In the genomic region with DNA sequence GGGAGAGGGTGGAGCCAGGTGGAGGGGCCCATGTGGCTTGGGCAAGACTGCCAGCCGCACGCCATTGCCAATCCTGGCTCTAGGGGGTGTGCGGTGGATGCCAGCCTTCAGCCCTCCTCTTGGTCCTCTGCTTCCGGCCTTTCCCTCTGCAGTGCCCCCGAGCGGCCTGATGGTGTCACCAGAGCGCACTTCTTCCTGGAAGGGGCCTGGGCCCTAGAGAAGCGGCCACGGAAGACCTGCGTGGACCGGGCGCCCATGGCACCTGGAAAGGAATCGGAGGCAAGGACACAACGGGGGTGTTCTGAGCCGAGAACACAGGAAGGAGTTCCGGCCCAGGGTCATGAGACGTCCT, we compare ENCODE assay signal across 7 cellular contexts.
DNase-seq lines count a peak whose midpoint lies in the region; ATAC-seq, FAIRE-seq and TF ChIP-seq lines count a peak whose summit lies in the region.

No MANE protein-coding gene starts in this region.

- no peaks in the 10 kb centered on the region for H3K4me1 ChIP-seq in OCI-LY3 (ENCODE audit: low read length)
- peaks cover 4% of the 10 kb centered on the region for H3K4me1 ChIP-seq in iPS-18a (ENCODE audit: control insufficient read depth, low read depth, low read length)
- no peaks in the 10 kb centered on the region for H3K4me1 ChIP-seq in small intestine (ENCODE audit: control insufficient read depth in 2 of 2, insufficient read depth in 1 of 2, low read depth in 1 of 2, low read length in 1 of 2)

- H4K20me1 ChIP-seq in OCI-LY3 (ENCODE audit: insufficient read depth, low read length): no peaks in the 10 kb centered on the region

- ATAC-seq in GM21825 (IDR thresholded peaks at IDR 0.05; ENCODE audit: unreplicated experiment): peak; percentile 86

- H3K27ac ChIP-seq in OCI-LY3 (ENCODE audit: low read length) (no peak overlapping the region), iPS-18a (ENCODE audit: low read length) (no peak overlapping the region), small intestine (ENCODE audit: low read depth in 1 of 2, low read length in 1 of 2) (peak overlapping the region in 1 of 2 donors; percentile 4)

- no peaks in the 10 kb centered on the region for H3K36me3 ChIP-seq in OCI-LY3 (replicated peaks; ENCODE audit: low read depth, low read length)
- H3K36me3 ChIP-seq in iPS-18a (ENCODE audit: control insufficient read depth, low read depth, low read length): no peaks in the 10 kb centered on the region
- H3K36me3 ChIP-seq in small intestine (ENCODE audit: control insufficient read depth in 2 of 2, insufficient read depth in 2 of 2, low read length in 2 of 2): no peaks in the 10 kb centered on the region

- no peaks in the 10 kb centered on the region for H3K79me2 ChIP-seq in OCI-LY3 (ENCODE audit: low read length)

- peak overlapping the region; percentile 16; the same call in 1 of the 2 replicates for H3K4me2 ChIP-seq in OCI-LY3 (ENCODE audit: low read length)

- TF ChIP-seq CTCF in GM10266 (IDR thresholded peaks at IDR 0.05; ENCODE audit: control insufficient read depth, insufficient read depth, low read depth, missing control alignments): peak; percentile 65
- TF ChIP-seq CTCF in OCI-LY3 (IDR thresholded peaks at IDR 0.05; ENCODE audit: low read depth, low read length): peak; percentile 57

- peak overlapping the region; percentile 88 for H2AFZ ChIP-seq in OCI-LY3 (ENCODE audit: low read depth, low read length)

- peak; percentile 58 for DNase-seq in GM10266 (ENCODE audit: extremely low spot score)
- peak; percentile 71 for DNase-seq in HuH-7 (ENCODE audit: low spot score)
- peak; percentile 22 for DNase-seq in brain pericyte (ENCODE audit: low read depth, low spot score)
- DNase-seq in small intestine: peak; percentile 38

- no peak overlapping the region for H3K9ac ChIP-seq in OCI-LY3 (ENCODE audit: low read length)
- no peak overlapping the region for H3K9ac ChIP-seq in iPS-18a (ENCODE audit: low read length)

- no peak for FAIRE-seq in small intestine (lab: Jason Lieb, UNC)

- H3K27me3 ChIP-seq in OCI-LY3 (ENCODE audit: low read depth, low read length) (no peaks in the 10 kb centered on the region), iPS-18a (ENCODE audit: control insufficient read depth, insufficient read depth, low read length) (no peaks in the 10 kb centered on the region), small intestine (ENCODE audit: control insufficient read depth in 2 of 2, insufficient read depth in 2 of 2, low read length in 2 of 2) (no peaks in the 10 kb centered on the region)

- H3K4me3 ChIP-seq in OCI-LY3 (ENCODE audit: low read length) (no peak overlapping the region), iPS-18a (ENCODE audit: low read length) (peak overlapping the region; percentile 18), small intestine (ENCODE audit: low read depth in 1 of 2, low read length in 2 of 2) (no peak overlapping the region)

- H3K9me3 ChIP-seq in OCI-LY3 (ENCODE audit: insufficient read depth, low read length): no peaks in the 10 kb centered on the region
- H3K9me3 ChIP-seq in iPS-18a (ENCODE audit: control insufficient read depth, low read depth, low read length): no peaks in the 10 kb centered on the region
- no peaks in the 10 kb centered on the region for H3K9me3 ChIP-seq in small intestine (ENCODE audit: control insufficient read depth, low read depth)

- WGBS in small intestine, 3 donors: 16 to 28% (median 24%) methylated on average over 17 of the region's 17 CpGs
